ENCODE assay signal across 10 cellular contexts in genomic region chr7:151735854-151736402, GRCh38.
DNase-seq lines count a peak whose midpoint lies in the region; ATAC-seq and TF ChIP-seq lines count a peak whose summit lies in the region.
"Had no signal": no experiment of that assay in that cellular context is flagged by ENCODE, and none has a peak within 500 bp of the region (broad histone marks: within the 10 kb centered on the region; RNA-seq: fewer than 3 reads in every experiment).

No MANE protein-coding gene starts in this region.

- 46% methylated on average over 25 of the region's 25 CpGs for WGBS in hepatocyte (ENCODE audit: low lambda C conversion rate, missing lambda C conversion rate)

- CTCF ChIA-PET in HEK293 (lab: Yijun Ruan, JAX) = interaction anchor here (0.6 to 1.9 kb wide), 15 partner anchors 11 to 402 kb away, joined by 3 to 12 read pairs (median 4); no protein-coding TSS in a partner anchor

- no peaks in the 10 kb centered on the region for H3K4me1 ChIP-seq in HEK293 (ENCODE audit: control insufficient read depth, insufficient read depth, low read length)
- H3K4me1 ChIP-seq in hepatocyte (ENCODE audit: insufficient read depth) = peaks cover 6% of the 10 kb centered on the region
- peaks cover 18 to 22% (median 19%) of the 10 kb centered on the region in 3 donors for H3K4me1 ChIP-seq in skeletal muscle tissue (ENCODE audit: control insufficient read depth in 3 of 3, insufficient read depth in 3 of 3, low read length in 3 of 3)

- H3K4me3 ChIP-seq in HEK293 (ENCODE audit: low read depth, low read length) (peak overlapping the region; percentile 16), WERI-Rb-1 (ENCODE audit: low read depth, low read length) (peak overlapping the region; percentile 28), hepatocyte (no peak overlapping the region), skeletal muscle tissue (ENCODE audit: low read length in 3 of 3) (peak overlapping the region; percentile 44 to 84 (median 69))
- H3K4me3 ChIP-seq: MG63 had no signal

- peak overlapping the region; percentile 60 for H3K4me2 ChIP-seq in hepatocyte

- TF ChIP-seq CTCF in HEK293 (tag by site-specific recombination; IDR thresholded peaks at IDR 0.05) (no peak), WERI-Rb-1 (IDR thresholded peaks at IDR 0.05; ENCODE audit: low read depth, low read length) (no peak), hepatocyte (IDR thresholded peaks at IDR 0.05; ENCODE audit: poor library complexity) (no peak)

- no peaks in the 10 kb centered on the region for H3K79me2 ChIP-seq in hepatocyte

- H3K27me3 ChIP-seq in WERI-Rb-1 (ENCODE audit: insufficient read depth, low read depth, severe bottlenecking) (no peaks in the 10 kb centered on the region), hepatocyte (no peaks in the 10 kb centered on the region), skeletal muscle tissue (ENCODE audit: control insufficient read depth in 3 of 3, insufficient read depth in 3 of 3, low read length in 3 of 3) (no peaks in the 10 kb centered on the region)
- H3K27me3 ChIP-seq: MG63 had no signal

- H3K36me3 ChIP-seq in HEK293 (ENCODE audit: control insufficient read depth in 2 of 2, insufficient read depth in 1 of 2, low read length in 2 of 2) (no peaks in the 10 kb centered on the region), WERI-Rb-1 (no peaks in the 10 kb centered on the region), hepatocyte (replicated peaks; ENCODE audit: insufficient read depth, low read depth) (no peaks in the 10 kb centered on the region), skeletal muscle tissue (ENCODE audit: control insufficient read depth in 3 of 3, insufficient read depth in 3 of 3, low read length in 3 of 3) (no peaks in the 10 kb centered on the region)
- H3K36me3 ChIP-seq: MG63 had no signal

- no peaks in the 10 kb centered on the region for H3K9me3 ChIP-seq in HEK293 (ENCODE audit: control insufficient read depth, insufficient read depth, low read depth, low read length)
- H3K9me3 ChIP-seq in WERI-Rb-1 (ENCODE audit: severe bottlenecking) = no peaks in the 10 kb centered on the region
- H3K9me3 ChIP-seq in hepatocyte (ENCODE audit: low read depth) = no peaks in the 10 kb centered on the region
- H3K9me3 ChIP-seq in skeletal muscle tissue (ENCODE audit: control insufficient read depth in 3 of 3, low read length in 3 of 3) = no peaks in the 10 kb centered on the region
- H3K9me3 ChIP-seq: MG63 had no signal

- ATAC-seq in GM21390 (IDR thresholded peaks at IDR 0.05; ENCODE audit: unreplicated experiment) = no peak

- peak overlapping the region; percentile 54 to 93 (median 84) for H3K9ac ChIP-seq in skeletal muscle tissue (ENCODE audit: low read depth in 1 of 3, low read length in 3 of 3)

- no peak overlapping the region for H2AFZ ChIP-seq in hepatocyte

- H4K20me1 ChIP-seq in hepatocyte (ENCODE audit: insufficient read depth, poor library complexity, severe bottlenecking) = no peaks in the 10 kb centered on the region

- POLR2A ChIA-PET in HEK293 (lab: Yijun Ruan, JAX) = interaction anchor here (0.6 to 2.6 kb wide), 9 partner anchors 8 to 276 kb away, joined by 3 to 10 read pairs (median 3); no protein-coding TSS in a partner anchor

- no peak overlapping the region for H3K27ac ChIP-seq in HEK293 (ENCODE audit: extremely low read depth, low read depth, low read length)
- peak overlapping the region; percentile 65 for H3K27ac ChIP-seq in WERI-Rb-1
- H3K27ac ChIP-seq in hepatocyte = peak overlapping the region; percentile 16
- peak overlapping the region; percentile 77 for H3K27ac ChIP-seq in skeletal muscle tissue (ENCODE audit: low read depth, low read length)

- H3K9me2 ChIP-seq in hepatocyte (replicated peaks; ENCODE audit: insufficient read depth) = no peaks in the 10 kb centered on the region

- DNase-seq in WERI-Rb-1 (peak; percentile 62), hepatocyte (ENCODE audit: low spot score) (no peak), occipital lobe (lab: John Stamatoyannopoulos, UW) (no peak), T-helper 1 cell (no peak)
- DNase-seq in activated naive CD4-positive, alpha-beta T cell treated with anti-CD3 and anti-CD28 coated beads, Interleukin-2, amount 50 U/mL, for 16 hours = no peak
- DNase-seq: stimulated activated CD4-positive, alpha-beta T cell treated with anti-CD3 and anti-CD28 coated beads, Interleukin-2, amount 100 ng/mL, for 24 hours had no signal

TF ChIP-seq in HEK293, 187 proteins besides CTCF, POLR2A, EP300 and RAD21:
- TF ChIP-seq BCL11B (tag by site-specific recombination; IDR thresholded peaks at IDR 0.05; ENCODE audit: low read depth) (no peak), SCRT1 (tag by site-specific recombination; IDR thresholded peaks at IDR 0.05; ENCODE audit: borderline replicate concordance) (peak; percentile 48; the same call in 1 of the 2 replicates), ZNF155 (tag by site-specific recombination; IDR thresholded peaks at IDR 0.05) (no peak), SCRT2 (tag by site-specific recombination; IDR thresholded peaks at IDR 0.05) (peak; percentile 87), OSR2 (tag by site-specific recombination; IDR thresholded peaks at IDR 0.05) (peak; percentile 62; the same call in 1 of the 2 replicates)
TF ChIP-seq in HEK293: peak in this region for 3.
